ENCODE assay signal across 39 cellular contexts in the genomic region with DNA sequence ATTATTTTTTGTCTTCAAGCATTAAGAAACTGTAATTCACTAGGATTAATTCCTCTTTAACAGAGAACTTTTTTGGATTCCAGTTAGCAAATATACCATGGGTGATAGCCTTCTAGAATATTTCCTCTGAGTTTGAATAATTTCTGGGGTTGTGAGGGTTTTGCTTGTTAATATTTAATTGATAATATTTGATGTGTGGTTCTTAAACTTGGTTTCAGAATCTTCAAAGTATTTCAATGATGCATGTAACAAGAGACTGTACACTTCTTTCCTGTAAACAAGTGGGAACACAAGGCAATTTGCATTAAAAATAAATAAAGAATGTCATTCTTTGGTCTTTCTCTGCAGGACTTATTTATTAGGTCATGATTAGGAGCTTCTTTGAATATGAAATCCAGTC. TPM values are rescaled to one million over a fixed set of nuclear protein-coding genes. Genes with fewer than 3 reads are reported as not detected.
"Had no signal": no experiment of that assay in that cellular context is flagged by ENCODE, and none has a peak within 500 bp of the region (broad histone marks: within the 10 kb centered on the region; RNA-seq: fewer than 3 reads in every experiment).

No MANE protein-coding gene starts in this region.

- FAIRE-seq: astrocyte, keratinocyte, small intestine had no signal

- H3K79me2 ChIP-seq: hepatocyte had no signal

- H2AFZ ChIP-seq: hepatocyte had no signal

- H3K4me3 Mint-ChIP-seq: activated CD4-positive, alpha-beta memory T cell treated with anti-CD3 and anti-CD28 coated beads, Interleukin-2, amount 10 ng/mL, durations not matched to agents 7 days and 5 days; activated CD4-positive, alpha-beta T cell treated with anti-CD3 and anti-CD28 coated beads, Interleukin-2, amount 10 ng/mL, durations not matched to agents 7 days and 5 days; activated naive CD4-positive, alpha-beta T cell treated with anti-CD3 and anti-CD28 coated beads, Interleukin-2, amount 10 ng/mL, durations not matched to agents 7 days and 5 days; activated naive CD8-positive, alpha-beta T cell treated with anti-CD3 and anti-CD28 coated beads, Interleukin-2, amount 10 ng/mL, durations not matched to agents 7 days and 5 days; activated T-cell treated with anti-CD3 and anti-CD28 coated beads, Interleukin-2, amount 50 U/mL, for 24 hours; effector memory CD8-positive, alpha-beta T cell; natural killer cell treated with Interleukin-12 subunit alpha and Interleukin-12 subunit beta and Interleukin-15 and Interleukin-18, amount 100 ng/mL, for 72 hours; stimulated activated memory B cell treated with anti-CD40 and anti-IgM and Interleukin-4, amounts not matched to agents 10 μg/mL and 1 μg/mL and 100 μg/mL, for 72 hours; WTC11 had no signal

- H3K4me3 ChIP-seq: gastroesophageal sphincter, hepatocyte, mucosa of descending colon, sigmoid colon, suprapubic skin, tibial artery, upper lobe of right lung had no signal

- H3K9me3 ChIP-seq: gastroesophageal sphincter, mucosa of descending colon, sigmoid colon, suprapubic skin, tibial artery, upper lobe of right lung had no signal

- H3K27me3 ChIP-seq: brain microvascular endothelial cell, gastroesophageal sphincter, hepatocyte, sigmoid colon, suprapubic skin, tibial artery, upper lobe of right lung had no signal

- H3K36me3 Mint-ChIP-seq: activated naive CD4-positive, alpha-beta T cell treated with anti-CD3 and anti-CD28 coated beads, Interleukin-2, amount 10 ng/mL, durations not matched to agents 7 days and 5 days; natural killer cell treated with Interleukin-12 subunit alpha and Interleukin-12 subunit beta and Interleukin-15 and Interleukin-18, amount 100 ng/mL, for 72 hours; stimulated activated memory B cell treated with anti-CD40 and anti-IgM and Interleukin-4, amounts not matched to agents 10 μg/mL and 1 μg/mL and 100 μg/mL, for 72 hours; WTC11 had no signal

- H3K36me3 ChIP-seq: brain microvascular endothelial cell, gastroesophageal sphincter, sigmoid colon, suprapubic skin, tibial artery, upper lobe of right lung had no signal

- ATAC-seq: effector memory CD8-positive, alpha-beta T cell; gastroesophageal sphincter; left cardiac atrium; left ventricle myocardium superior; mucosa of descending colon; natural killer cell treated with Interleukin-12 subunit alpha and Interleukin-12 subunit beta and Interleukin-15 and Interleukin-18, amount 100 ng/mL, for 72 hours; stimulated activated memory B cell treated with anti-CD40 and anti-IgM and Interleukin-4, amounts not matched to agents 10 μg/mL and 1 μg/mL and 100 μg/mL, for 72 hours; upper lobe of right lung; WTC11 had no signal

- DNase-seq: activated CD4-positive, alpha-beta memory T cell treated with anti-CD3 and anti-CD28 coated beads, Interleukin-2, amount 10 ng/mL, durations not matched to agents 7 days and 5 days; activated CD4-positive, alpha-beta T cell treated with anti-CD3 and anti-CD28 coated beads for 1 hour; activated CD4-positive, alpha-beta T cell treated with anti-CD3 and anti-CD28 coated beads, Interleukin-2, amount 10 ng/mL, durations not matched to agents 7 days and 5 days; activated CD8-positive, alpha-beta memory T cell treated with anti-CD3 and anti-CD28 coated beads, Interleukin-2, amount 50 U/mL, for 48 hours; activated gamma-delta T cell; activated naive CD4-positive, alpha-beta T cell treated with anti-CD3 and anti-CD28 coated beads, Interleukin-2, amount 10 ng/mL, durations not matched to agents 7 days and 5 days; activated naive CD8-positive, alpha-beta T cell treated with anti-CD3 and anti-CD28 coated beads, Interleukin-2, amount 10 ng/mL, durations not matched to agents 7 days and 5 days; activated T-cell treated with anti-CD3 and anti-CD28 coated beads, Interleukin-2, amount 50 U/mL, for 24 hours; amniotic stem cell; brain microvascular endothelial cell; cortex of kidney; effector memory CD8-positive, alpha-beta T cell; erythroblast; left cardiac atrium; left ventricle myocardium superior; mucosa of descending colon; sigmoid colon; small intestine; stimulated activated CD4-positive, alpha-beta T cell treated with anti-CD3 and anti-CD28 coated beads, Interleukin-4, amount 100 ng/mL, for 24 hours; stimulated activated CD8-positive, alpha-beta memory T cell treated with anti-CD3 and anti-CD28 coated beads, Interleukin-4, amount 100 ng/mL, for 48 hours; tibial artery; upper lobe of right lung had no signal

- H3K4me1 Mint-ChIP-seq: activated CD4-positive, alpha-beta memory T cell treated with anti-CD3 and anti-CD28 coated beads, Interleukin-2, amount 10 ng/mL, durations not matched to agents 7 days and 5 days; activated CD4-positive, alpha-beta T cell treated with anti-CD3 and anti-CD28 coated beads, Interleukin-2, amount 10 ng/mL, durations not matched to agents 7 days and 5 days; activated naive CD4-positive, alpha-beta T cell treated with anti-CD3 and anti-CD28 coated beads, Interleukin-2, amount 10 ng/mL, durations not matched to agents 7 days and 5 days; activated naive CD8-positive, alpha-beta T cell treated with anti-CD3 and anti-CD28 coated beads, Interleukin-2, amount 10 ng/mL, durations not matched to agents 7 days and 5 days; stimulated activated memory B cell treated with anti-CD40 and anti-IgM and Interleukin-4, amounts not matched to agents 10 μg/mL and 1 μg/mL and 100 μg/mL, for 72 hours had no signal

- H3K9me3 Mint-ChIP-seq: effector memory CD8-positive, alpha-beta T cell; natural killer cell treated with Interleukin-12 subunit alpha and Interleukin-12 subunit beta and Interleukin-15 and Interleukin-18, amount 100 ng/mL, for 72 hours had no signal

- H3K27ac Mint-ChIP-seq: activated CD4-positive, alpha-beta memory T cell treated with anti-CD3 and anti-CD28 coated beads, Interleukin-2, amount 10 ng/mL, durations not matched to agents 7 days and 5 days; activated CD4-positive, alpha-beta T cell treated with anti-CD3 and anti-CD28 coated beads, Interleukin-2, amount 10 ng/mL, durations not matched to agents 7 days and 5 days; activated naive CD4-positive, alpha-beta T cell treated with anti-CD3 and anti-CD28 coated beads, Interleukin-2, amount 10 ng/mL, durations not matched to agents 7 days and 5 days; activated naive CD8-positive, alpha-beta T cell treated with anti-CD3 and anti-CD28 coated beads, Interleukin-2, amount 10 ng/mL, durations not matched to agents 7 days and 5 days; activated T-cell treated with anti-CD3 and anti-CD28 coated beads, Interleukin-2, amount 50 U/mL, for 24 hours; effector memory CD8-positive, alpha-beta T cell; natural killer cell treated with Interleukin-12 subunit alpha and Interleukin-12 subunit beta and Interleukin-15 and Interleukin-18, amount 100 ng/mL, for 72 hours; progenitor cell of endocrine pancreas; stimulated activated memory B cell treated with anti-CD40 and anti-IgM and Interleukin-4, amounts not matched to agents 10 μg/mL and 1 μg/mL and 100 μg/mL, for 72 hours; WTC11 had no signal

- H3K4me1 ChIP-seq: gastroesophageal sphincter, sigmoid colon, suprapubic skin, tibial artery, upper lobe of right lung had no signal

- H3K27me3 Mint-ChIP-seq: activated CD4-positive, alpha-beta T cell treated with anti-CD3 and anti-CD28 coated beads, Interleukin-2, amount 10 ng/mL, durations not matched to agents 7 days and 5 days; activated naive CD4-positive, alpha-beta T cell treated with anti-CD3 and anti-CD28 coated beads, Interleukin-2, amount 10 ng/mL, durations not matched to agents 7 days and 5 days; activated naive CD8-positive, alpha-beta T cell treated with anti-CD3 and anti-CD28 coated beads, Interleukin-2, amount 10 ng/mL, durations not matched to agents 7 days and 5 days; effector memory CD8-positive, alpha-beta T cell; natural killer cell treated with Interleukin-12 subunit alpha and Interleukin-12 subunit beta and Interleukin-15 and Interleukin-18, amount 100 ng/mL, for 72 hours; progenitor cell of endocrine pancreas; stimulated activated memory B cell treated with anti-CD40 and anti-IgM and Interleukin-4, amounts not matched to agents 10 μg/mL and 1 μg/mL and 100 μg/mL, for 72 hours had no signal

- H3K27ac ChIP-seq: brain microvascular endothelial cell, gastroesophageal sphincter, hepatocyte, sigmoid colon, suprapubic skin, tibial artery, upper lobe of right lung had no signal

- H3K4me2 ChIP-seq: hepatocyte had no signal

RNA-seq across cellular contexts. Expression of gene C4orf51, which starts 9.5 kb away (rescaled TPM):
- total RNA-seq: activated CD4-positive, alpha-beta memory T cell treated with anti-CD3 and anti-CD28 coated beads, Interleukin-2, amount 10 ng/mL, durations not matched to agents 7 days and 5 days; activated CD4-positive, alpha-beta T cell treated with anti-CD3 and anti-CD28 coated beads, Interleukin-2, amount 10 ng/mL, durations not matched to agents 7 days and 5 days; activated naive CD8-positive, alpha-beta T cell treated with anti-CD3 and anti-CD28 coated beads, Interleukin-2, amount 10 ng/mL, durations not matched to agents 7 days and 5 days; astrocyte; cardiac septum; cerebellum; fibroblast of lung; fibroblast of villous mesenchyme; gastroesophageal sphincter; hepatocyte; left cardiac atrium; left ventricle myocardium superior; lung microvascular endothelial cell; mesenteric fat pad; mucosa of descending colon; myocyte; natural killer cell treated with Interleukin-12 subunit alpha and Interleukin-12 subunit beta and Interleukin-15 and Interleukin-18, amount 100 ng/mL, for 72 hours; osteocyte; progenitor cell of endocrine pancreas; sigmoid colon; suprapubic skin; upper lobe of right lung had no signal
- polyA plus RNA-seq: fibroblast of lung, hepatocyte, keratinocyte, sigmoid colon, small intestine had no signal
